Comparison of ENCODE assay signal across 24 cellular contexts in the genomic region with DNA sequence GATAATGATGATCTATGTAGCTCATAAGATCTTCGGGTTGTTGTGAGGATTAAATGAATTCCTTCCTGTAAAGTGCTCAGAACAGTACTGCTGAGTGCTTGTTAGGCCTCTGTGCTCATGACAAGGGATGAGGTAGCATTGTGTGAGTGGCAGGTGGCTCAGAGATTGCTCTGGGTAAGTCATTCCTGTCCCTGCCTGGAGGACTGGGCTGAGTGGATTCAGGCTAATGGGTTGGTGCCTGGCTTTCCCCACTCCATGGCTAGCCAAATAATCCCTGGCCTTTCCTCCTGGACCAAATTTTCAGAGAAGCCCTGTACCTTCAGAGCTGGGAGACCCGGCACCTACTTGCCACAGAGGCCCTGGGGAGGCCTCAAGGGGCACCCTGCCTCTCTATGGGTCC.
"Had no signal": no experiment of that assay in that cellular context is flagged by ENCODE, and none has a peak within 500 bp of the region (broad histone marks: within the 10 kb centered on the region; RNA-seq: fewer than 3 reads in every experiment).

No MANE protein-coding gene starts in this region.

- H3K4me3 Mint-ChIP-seq: activated B cell treated with CpG ODN at 0.5 μM for 24 hours; activated CD4-positive, alpha-beta T cell treated with anti-CD3 and anti-CD28 coated beads for 36 hours; activated naive CD4-positive, alpha-beta T cell treated with anti-CD3 and anti-CD28 coated beads for 36 hours; activated naive CD8-positive, alpha-beta T cell treated with anti-CD3 and anti-CD28 coated beads, Interleukin-2, amount 10 ng/mL, durations not matched to agents 7 days and 5 days; nephron progenitor cell had no signal

- H3K9me3 Mint-ChIP-seq: activated B cell treated with CpG ODN at 0.5 μM for 24 hours; activated naive CD4-positive, alpha-beta T cell treated with anti-CD3 and anti-CD28 coated beads for 36 hours; activated naive CD8-positive, alpha-beta T cell treated with anti-CD3 and anti-CD28 coated beads, Interleukin-2, amount 10 ng/mL, durations not matched to agents 7 days and 5 days; nephron progenitor cell; stimulated activated naive CD8-positive, alpha-beta T cell treated with anti-CD3 and anti-CD28 coated beads, Interleukin-15, amount 100 ng/mL, for 72 hours had no signal

- ATAC-seq: activated CD4-positive, alpha-beta T cell treated with anti-CD3 and anti-CD28 coated beads for 36 hours; gastrocnemius medialis; left cardiac atrium; right lobe of liver had no signal

- DNase-seq: activated B cell treated with CpG ODN at 0.5 μM for 24 hours; activated CD4-positive, alpha-beta T cell treated with anti-CD3 and anti-CD28 coated beads for 36 hours; activated CD4-positive, alpha-beta T cell treated with anti-CD3 and anti-CD28 coated beads, Interleukin-2, amount 50 U/mL, for 4 hours; activated CD8-positive, alpha-beta memory T cell treated with anti-CD3 and anti-CD28 coated beads for 24 hours; activated effector memory CD4-positive, alpha-beta T cell treated with Interleukin-2 at 50 U/mL for 16 hours; activated naive CD4-positive, alpha-beta T cell treated with anti-CD3 and anti-CD28 coated beads for 36 hours; activated naive CD8-positive, alpha-beta T cell treated with anti-CD3 and anti-CD28 coated beads, Interleukin-2, amount 10 ng/mL, durations not matched to agents 7 days and 5 days; activated T-cell treated with anti-CD3 and anti-CD28 coated beads, Interleukin-2, amount 50 U/mL, for 48 hours; amniotic stem cell; colonic mucosa; esophagus squamous epithelium; gastrocnemius medialis; head of caudate nucleus; islet precursor cell; left cardiac atrium; midbrain; nephron progenitor cell; nucleus accumbens; posterior cingulate gyrus; right lobe of liver; stimulated activated CD4-positive, alpha-beta T cell treated with anti-CD3 and anti-CD28 coated beads, Interleukin-1b, Interleukin-23, amount 100 ng/mL, for 48 hours; stimulated activated naive CD8-positive, alpha-beta T cell treated with anti-CD3 and anti-CD28 coated beads, Interleukin-15, amount 100 ng/mL, for 72 hours; T-helper 9 cell; tibial artery had no signal

- H3K27ac Mint-ChIP-seq: activated B cell treated with CpG ODN at 0.5 μM for 24 hours; activated CD4-positive, alpha-beta T cell treated with anti-CD3 and anti-CD28 coated beads for 36 hours; activated naive CD4-positive, alpha-beta T cell treated with anti-CD3 and anti-CD28 coated beads for 36 hours; activated naive CD8-positive, alpha-beta T cell treated with anti-CD3 and anti-CD28 coated beads, Interleukin-2, amount 10 ng/mL, durations not matched to agents 7 days and 5 days; nephron progenitor cell; stimulated activated naive CD8-positive, alpha-beta T cell treated with anti-CD3 and anti-CD28 coated beads, Interleukin-15, amount 100 ng/mL, for 72 hours had no signal

- H3K4me1 Mint-ChIP-seq: activated naive CD8-positive, alpha-beta T cell treated with anti-CD3 and anti-CD28 coated beads, Interleukin-2, amount 10 ng/mL, durations not matched to agents 7 days and 5 days; nephron progenitor cell had no signal

- H3K36me3 Mint-ChIP-seq: activated naive CD8-positive, alpha-beta T cell treated with anti-CD3 and anti-CD28 coated beads, Interleukin-2, amount 10 ng/mL, durations not matched to agents 7 days and 5 days had no signal
